1 cellular context compared by ENCODE assay signal in genomic region chr3:37986479-37987314, GRCh38.
TF ChIP-seq lines count a peak whose summit lies in the region.

No MANE protein-coding gene starts in this region.

TF ChIP-seq in HEK293, 187 proteins besides CTCF, POLR2A, EP300 and RAD21 (continued from another document):
- TF ChIP-seq ZNF549 (tag by site-specific recombination; IDR thresholded peaks at IDR 0.05) = no peak
- no peak for TF ChIP-seq ZNF324 (tag by site-specific recombination; IDR thresholded peaks at IDR 0.05)
- no peak for TF ChIP-seq ZNF843 (tag by site-specific recombination; IDR thresholded peaks at IDR 0.05)
